1 cellular context compared by ENCODE assay signal in the genomic region with DNA sequence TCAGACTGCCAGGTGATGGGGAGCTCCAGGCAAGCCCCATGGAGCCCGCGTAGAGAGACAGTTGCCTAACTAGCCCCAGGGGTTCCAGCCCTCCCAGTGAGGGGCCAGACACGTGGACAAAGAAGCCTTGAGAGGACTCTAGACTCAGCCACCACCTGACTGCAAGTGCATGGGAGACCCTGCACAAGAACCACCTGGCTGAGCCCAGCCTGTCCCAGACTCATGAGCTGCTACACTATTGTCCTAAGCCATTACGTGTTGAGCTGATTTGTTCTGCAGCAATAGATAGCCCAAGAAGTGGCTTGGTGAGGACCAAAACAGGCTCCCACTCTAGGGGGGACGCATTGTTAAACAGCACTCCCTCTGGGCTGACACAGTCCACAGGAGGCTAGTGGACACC.
TF ChIP-seq lines count a peak whose summit lies in the region.

No MANE protein-coding gene starts in this region.

TF ChIP-seq in HepG2, 621 proteins besides CTCF, POLR2A, EP300 and RAD21:
- TF ChIP-seq SRSF9 (IDR thresholded peaks at IDR 0.05; ENCODE audit: borderline replicate concordance, insufficient read depth, low read depth, low read length, poor library complexity, severe bottlenecking) (no peak), ZNF331 (CRISPR knock-in tag; IDR thresholded peaks at IDR 0.05) (peak; percentile 100), NCOR1 (IDR thresholded peaks at IDR 0.05; ENCODE audit: borderline replicate concordance, low read length) (no peak)
